14 cellular contexts compared by ENCODE assay signal in genomic region chr15:66749841-66750575, GRCh38. TPM values are rescaled to one million over a fixed set of nuclear protein-coding genes. Genes with fewer than 3 reads are reported as not detected.
DNase-seq lines count a peak whose midpoint lies in the region; ATAC-seq and TF ChIP-seq lines count a peak whose summit lies in the region.
"Had no signal": no experiment of that assay in that cellular context is flagged by ENCODE, and none has a peak within 500 bp of the region (broad histone marks: within the 10 kb centered on the region; RNA-seq: fewer than 3 reads in every experiment).

No MANE protein-coding gene starts in this region.

- TF ChIP-seq CTCF in heart left ventricle (IDR thresholded peaks at IDR 0.05), result no peak
- TF ChIP-seq CTCF in body of pancreas (IDR thresholded peaks at IDR 0.05), result no peak

- intact Hi-C loops in heart left ventricle (cut with DNase I) (loop anchor here in 1 of 10 donors (5.0 kb wide), 1 partner anchor 38 kb away; no protein-coding TSS in a partner anchor), Right ventricle myocardium inferior (cut with DNase I) (no loop called here), body of pancreas (cut with DNase I) (loop anchor here (5.0 kb wide), 1 partner anchor 43 kb away; no protein-coding TSS in a partner anchor)

- H3K9me3 ChIP-seq in heart left ventricle, result peaks cover 0 to 5% (median 1%) of the 10 kb centered on the region in 12 donors
- peaks cover 0 to 3% (median 0%) of the 10 kb centered on the region in 3 donors for H3K9me3 ChIP-seq in body of pancreas
- H3K9me3 ChIP-seq in mesodermal cell (ENCODE audit: control insufficient read depth, low read length), result peaks cover 7% of the 10 kb centered on the region
- H3K9me3 ChIP-seq: testis had no signal

- WGBS in heart left ventricle, 4 donors, result 73 to 78% (median 76%) methylated on average over 7 to 8 of the region's 8 CpGs
- 24 to 25% methylated on average over 8 of the region's 8 CpGs for WGBS in body of pancreas, 2 donors
- 91 to 95% methylated on average over 6 to 7 of the region's 8 CpGs for WGBS in mesodermal cell (ENCODE audit: insufficient coverage in 2 of 2), 2 experiments

- TF ChIP-seq POLR2A in heart left ventricle (IDR thresholded peaks at IDR 0.05) (no peak), body of pancreas (IDR thresholded peaks at IDR 0.05) (no peak)

- peaks cover 0 to 5% (median 0%) of the 10 kb centered on the region in 9 donors for H3K36me3 ChIP-seq in heart left ventricle
- no peaks in the 10 kb centered on the region for H3K36me3 ChIP-seq in body of pancreas (replicated peaks in 1 of 2; ENCODE audit: insufficient read depth in 1 of 2, low read depth in 2 of 2)
- peaks cover 99% of the 10 kb centered on the region for H3K36me3 ChIP-seq in mesodermal cell (ENCODE audit: control insufficient read depth, insufficient read depth, low read length)

- DNase-seq in heart left ventricle (peak in 1 of 5 donors; percentile 18), Right ventricle myocardium inferior (ENCODE audit: missing footprints) (no peak), body of pancreas (peak in 3 of 4 donors; percentile 48 to 60 (median 51)), NCI-H226 (no peak), NOMO-1 treated with DMSO at 0.1 percent for 48 hours (lab: John Stamatoyannopoulos, UW; ENCODE audit: unreplicated experiment) (no peak)
- DNase-seq: activated CD4-positive, alpha-beta T cell treated with anti-CD3 and anti-CD28 coated beads for 48 hours; activated T-cell treated with anti-CD3 and anti-CD28 coated beads, Interleukin-2, amount 50 U/mL, for 72 hours; anterior cingulate cortex; naive thymus-derived CD4-positive, alpha-beta T cell; T-helper 1 cell; testis had no signal

- H3K27me3 ChIP-seq in heart left ventricle (no peaks in the 10 kb centered on the region), body of pancreas (no peaks in the 10 kb centered on the region)
- H3K27me3 ChIP-seq: testis had no signal

- H3K4me3 ChIP-seq in heart left ventricle, result no peak overlapping the region
- no peak overlapping the region for H3K4me3 ChIP-seq in body of pancreas
- H3K4me3 ChIP-seq in mesodermal cell (ENCODE audit: extremely low read depth, insufficient read depth, low read length, poor library complexity, severe bottlenecking), result no peak overlapping the region
- H3K4me3 ChIP-seq: testis had no signal

- H3K27ac ChIP-seq in heart left ventricle, result peak overlapping the region in 8 of 12 donors; percentile 26 to 77 (median 45)
- peak overlapping the region; percentile 16 to 60 (median 48) for H3K27ac ChIP-seq in body of pancreas
- peak overlapping the region; percentile 64 for H3K27ac ChIP-seq in mesodermal cell (ENCODE audit: low read depth, low read length, severe bottlenecking)
- H3K27ac ChIP-seq: testis had no signal

- peaks cover 0 to 97% (median 75%) of the 10 kb centered on the region in 12 donors for H3K4me1 ChIP-seq in heart left ventricle
- H3K4me1 ChIP-seq in body of pancreas, result peaks cover 62% of the 10 kb centered on the region
- H3K4me1 ChIP-seq in mesodermal cell (ENCODE audit: control insufficient read depth, insufficient read depth, low read length, poor library complexity, severe bottlenecking), result peaks cover 51% of the 10 kb centered on the region

- ATAC-seq in heart left ventricle (peak; percentile 8 to 55 (median 38)), Right ventricle myocardium inferior (no peak), body of pancreas (peak; percentile 47), HG02642 (IDR thresholded peaks at IDR 0.05; ENCODE audit: poor library complexity, unreplicated experiment) (no peak), HG02571 (IDR thresholded peaks at IDR 0.05; ENCODE audit: unreplicated experiment) (no peak)
- ATAC-seq: activated T-cell treated with anti-CD3 and anti-CD28 coated beads, Interleukin-2, amount 50 U/mL, for 72 hours; naive thymus-derived CD4-positive, alpha-beta T cell had no signal

RNA-seq across cellular contexts. Expression of gene SMAD6, which starts 48.0 kb away (rescaled TPM):
- total RNA-seq in heart left ventricle, result 10 to 100 TPM; 14.4 to 65.9 (median 20.8) TPM
- 10 to 100 TPM; 10.4 to 19.0 TPM for polyA plus RNA-seq in heart left ventricle
- total RNA-seq in Right ventricle myocardium inferior, result 16.2 TPM
- 10 to 100 TPM; 14.0 to 25.4 TPM for total RNA-seq in body of pancreas
- polyA plus RNA-seq in mesodermal cell (2013, experiment 1 of 2), result 111 TPM
- 96.8 TPM for polyA plus RNA-seq in mesodermal cell (2013, experiment 2 of 2)
- polyA plus RNA-seq: naive thymus-derived CD4-positive, alpha-beta T cell had no signal

Comparison
In these comparisons a context has a peak if more than half of its experiments do, and no peak if none do; other contexts are left out.
1. ATAC-seq: peak in heart left ventricle (4 of 4) and body of pancreas (single experiment); none in Right ventricle myocardium inferior (single experiment), HG02642 (single experiment) and HG02571 (single experiment).
2. DNase-seq: peak in body of pancreas (3 of 4); none in Right ventricle myocardium inferior (single experiment), NCI-H226 (single experiment) and NOMO-1 treated with DMSO at 0.1 percent for 48 hours (single experiment).
3. Peak in every context shown above with its lines, with median percentiles within 50 percentile points of each other: H3K27ac ChIP-seq.